8 cellular contexts compared by ENCODE assay signal in the genomic region with DNA sequence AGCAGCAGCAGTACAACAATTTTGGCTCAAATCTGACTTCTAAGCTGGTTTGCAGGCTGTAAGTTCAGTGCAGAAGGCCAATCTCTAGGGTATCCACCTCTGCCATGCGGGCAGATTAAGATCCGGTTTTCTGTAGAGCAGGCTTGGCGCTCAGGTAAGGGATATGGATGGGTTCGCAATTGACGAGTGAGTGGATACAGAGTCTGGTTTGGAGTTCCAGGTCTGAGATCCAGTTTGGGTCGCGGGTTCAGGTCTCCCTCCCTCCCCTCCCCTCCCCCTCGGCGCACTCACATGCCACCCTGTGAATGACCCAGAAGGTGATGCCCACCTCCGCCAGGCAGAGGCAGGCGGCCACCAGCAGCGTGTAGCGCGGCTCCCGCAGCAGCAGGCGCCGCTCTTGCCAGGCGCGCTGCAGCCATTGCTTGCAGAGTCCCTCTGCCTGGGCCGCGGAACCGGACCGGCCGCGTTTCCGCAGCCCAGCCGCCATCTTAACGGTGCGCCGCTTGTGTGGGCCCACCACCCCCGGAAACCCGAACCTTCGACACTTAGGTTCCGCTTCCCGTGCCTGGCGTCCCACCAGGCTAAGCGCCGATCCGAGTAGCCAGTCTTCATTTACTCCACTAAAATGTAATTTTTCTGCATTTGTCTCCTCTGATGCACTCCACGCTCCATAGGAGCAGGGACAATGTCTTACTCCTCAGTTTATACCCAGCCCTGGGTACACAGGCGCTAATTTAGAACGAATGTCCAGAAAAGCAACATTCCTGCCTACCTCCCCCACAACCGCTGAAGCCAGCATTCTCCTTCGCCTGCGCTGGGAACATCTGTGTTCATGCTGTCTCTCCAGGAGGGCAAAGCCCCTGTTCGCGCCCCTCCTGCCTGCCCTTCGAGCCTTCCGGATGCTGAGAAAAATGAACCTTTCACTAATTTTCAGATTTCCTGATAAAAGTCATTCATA. TPM values are rescaled to one million over a fixed set of nuclear protein-coding genes. Genes with fewer than 3 reads are reported as not detected.
DNase-seq lines count a peak whose midpoint lies in the region; ATAC-seq and TF ChIP-seq lines count a peak whose summit lies in the region.

A gene (minus strand): TSS at position 509 of the 958 bp plus-strand sequence. CDS start 22 bp downstream, at position 487.

- H3K36me3 ChIP-seq in HCT116 (ENCODE audit: control insufficient read depth in 1 of 2, insufficient read depth in 2 of 2, low read length in 2 of 2) (peaks cover 13 to 23% of the 10 kb centered on the region in 2 experiments; a peak in 3 of 4 replicates), adrenal gland (replicated peaks in 1 of 2) (peaks cover 0 to 19% of the 10 kb centered on the region in 2 donors), heart right ventricle (peaks cover 0 to 23% (median 12%) of the 10 kb centered on the region in 9 donors)

- TF ChIP-seq POLR2A in HCT116 (IDR thresholded peaks at IDR 0.05; ENCODE audit: borderline replicate concordance, extremely low read depth, insufficient read depth, insufficient read length) (peak; percentile 85), adrenal gland (IDR thresholded peaks at IDR 0.05) (peak; percentile 53 to 70)

- TF ChIP-seq RAD21 in HCT116 (IDR thresholded peaks at IDR 0.05; ENCODE audit: low read depth), result no peak

- peaks cover 3 to 9% of the 10 kb centered on the region in 2 experiments; a peak in 2 of 4 replicates for H3K4me1 ChIP-seq in HCT116 (ENCODE audit: control insufficient read depth in 1 of 2, insufficient read depth in 2 of 2, low read length in 2 of 2)
- H3K4me1 ChIP-seq in adrenal gland (replicated peaks in 1 of 2), result peaks cover 4 to 15% of the 10 kb centered on the region in 2 donors
- H3K4me1 ChIP-seq in heart right ventricle, result peaks cover 0 to 23% (median 18%) of the 10 kb centered on the region in 9 donors

- H3K27me3 Mint-ChIP-seq in type B pancreatic cell, result no peaks in the 10 kb centered on the region

- TF ChIP-seq CTCF in HCT116 (IDR thresholded peaks at IDR 0.05 in 2 of 3, conservative IDR thresholded peaks at IDR 0.05 in 1 of 3; ENCODE audit: borderline replicate concordance in 1 of 3, insufficient read depth in 1 of 3, low read depth in 2 of 3, low read length in 2 of 3) (no peak), adrenal gland (IDR thresholded peaks at IDR 0.05) (peak in 1 of 6 experiments; percentile 3), heart right ventricle (IDR thresholded peaks at IDR 0.05) (peak in 1 of 9 donors; percentile 18), type B pancreatic cell (conservative IDR thresholded peaks at IDR 0.05) (no peak)

- H3K9ac ChIP-seq in HCT116 (ENCODE audit: low read length), result peak within 1 kb of the TSS; percentile 99

- DNase-seq in GF-D8 (lab: John Stamatoyannopoulos, UW) (peak; percentile 29), HCT116 (ENCODE audit: low read depth, low spot score) (peak; percentile 80), NCI-H1048 (lab: John Stamatoyannopoulos, UW) (peak; percentile 69), adrenal gland (peak; percentile 80 to 91 (median 87)), heart right ventricle (peak; percentile 86 to 88), posterior vena cava (ENCODE audit: low spot score) (peak; percentile 95), type B pancreatic cell (ENCODE audit: extremely low spot score, unreplicated experiment) (peak; percentile 88)

- TSS peak; percentile 76 for BruUV-seq in HCT116 (replicated peaks; lab: Mats Ljungman, UMichigan)

- H3K9me3 Mint-ChIP-seq in type B pancreatic cell, result no peaks in the 10 kb centered on the region

- H3K4me2 ChIP-seq in HCT116 (ENCODE audit: low read length), result peak within 1 kb of the TSS; percentile 99

- H3K4me3 ChIP-seq in HCT116 (replicated peaks in 1 of 2; ENCODE audit: low read depth in 1 of 2, low read length in 2 of 2) (peak within 1 kb of the TSS; percentile 89 to 100), adrenal gland (peak within 1 kb of the TSS; percentile 55 to 84 (median 79)), heart right ventricle (peak within 1 kb of the TSS; percentile 63 to 92 (median 82))

- RAD21 ChIA-PET in HCT116 (lab: Charles Lee; ENCODE audit: low non-redundant PET in 1 of 2, low total read pairs in 2 of 2, uncharacterized antibody in 2 of 2, unreplicated experiment in 2 of 2), result no interaction called here

- peaks cover 3% of the 10 kb centered on the region for H3K36me3 Mint-ChIP-seq in type B pancreatic cell

- CTCF ChIA-PET in HCT116 (lab: Charles Lee), result interaction anchor here (0.8 to 1.1 kb wide), 4 partner anchors 10 to 353 kb away, joined by 3 to 7 read pairs (median 4); no protein-coding TSS in a partner anchor

- 0 to 1% (median 0%) methylated on average over 29 to 49 of the region's 49 CpGs for WGBS in adrenal gland, 4 donors
- WGBS in heart right ventricle, 2 donors, result 0 to 1% methylated on average over 49 of the region's 49 CpGs

- peak; percentile 51 for ATAC-seq in HCT116
- peak; percentile 75 to 93 (median 87) for ATAC-seq in heart right ventricle

- H3K9me2 ChIP-seq in HCT116 (ENCODE audit: insufficient read depth), result no peaks in the 10 kb centered on the region

- H2AFZ ChIP-seq in HCT116 (ENCODE audit: low read depth, low read length, poor library complexity, severe bottlenecking), result peak within 1 kb of the TSS; percentile 62

- no peaks in the 10 kb centered on the region for H4K20me1 ChIP-seq in HCT116 (ENCODE audit: insufficient read depth)

- H3K27ac ChIP-seq in HCT116 (ENCODE audit: low read depth, low read length) (peak within 1 kb of the TSS; percentile 93), adrenal gland (peak within 1 kb of the TSS; percentile 61 to 86 (median 72)), heart right ventricle (peak within 1 kb of the TSS in 9 of 10 donors; percentile 77 to 94 (median 83))

- H3K9me3 ChIP-seq in HCT116 (ENCODE audit: control insufficient read depth in 1 of 2, insufficient read depth in 1 of 2, low read depth in 1 of 2, low read length in 2 of 2) (no peaks in the 10 kb centered on the region), adrenal gland (replicated peaks in 1 of 3) (no peaks in the 10 kb centered on the region), heart right ventricle (no peaks in the 10 kb centered on the region)

- POLR2A ChIA-PET in HCT116 (lab: Charles Lee), result no interaction called here

- H3K4me1 Mint-ChIP-seq in type B pancreatic cell (ENCODE audit: unreplicated experiment), result peaks cover 5% of the 10 kb centered on the region

- no peaks in the 10 kb centered on the region for H3K27me3 ChIP-seq in HCT116 (ENCODE audit: insufficient read depth, low read length)
- no peaks in the 10 kb centered on the region for H3K27me3 ChIP-seq in adrenal gland
- H3K27me3 ChIP-seq in heart right ventricle, result no peaks in the 10 kb centered on the region

- H3K27ac Mint-ChIP-seq in type B pancreatic cell, result peak within 1 kb of the TSS; percentile 95

- peaks cover 60% of the 10 kb centered on the region for H3K79me2 ChIP-seq in HCT116 (ENCODE audit: insufficient read depth, low read length)

- intact Hi-C loops in HCT116 (cut with micrococcal nuclease) (loop anchor here (1.0 to 2.0 kb wide), 3 partner anchors 41 to 104 kb away; no protein-coding TSS in a partner anchor), adrenal gland (cut with DNase I) (loop anchor here (10.0 kb wide), 1 partner anchor 354 kb away; no protein-coding TSS in a partner anchor), heart right ventricle (cut with DNase I) (loop anchor here (1.0 to 10.0 kb wide), 13 partner anchors 49 to 354 kb away; a partner anchor contains a TSS), posterior vena cava (cut with DNase I) (loop anchor here (10.0 kb wide), 2 partner anchors 104 to 114 kb away; a partner anchor contains a TSS)
- intact Hi-C loops in T-helper 1 cell treated with Interleukin-12 subunit alpha and Interleukin-12 subunit beta and Interleukin-4 antibody, amounts not matched to agents 30 ng/mL and 1 ng/mL, for 36 hours (cut with micrococcal nuclease), result loop anchor here (1.0 to 2.0 kb wide), 11 partner anchors 51 to 1250 kb away; a partner anchor contains a TSS

- H3K4me3 Mint-ChIP-seq in type B pancreatic cell, result peak within 1 kb of the TSS; percentile 98

TF ChIP-seq in HCT116, 20 proteins besides CTCF, POLR2A, EP300 and RAD21 (continues in another document):
- TF ChIP-seq EZH2 (IDR thresholded peaks at IDR 0.05) (no peak), ZFX (IDR thresholded peaks at IDR 0.05) (peak; percentile 72), SIN3A (IDR thresholded peaks at IDR 0.05; ENCODE audit: low read depth) (no peak), SRF (IDR thresholded peaks at IDR 0.05; ENCODE audit: low read depth) (no peak)
- TF ChIP-seq, protein P1, sequence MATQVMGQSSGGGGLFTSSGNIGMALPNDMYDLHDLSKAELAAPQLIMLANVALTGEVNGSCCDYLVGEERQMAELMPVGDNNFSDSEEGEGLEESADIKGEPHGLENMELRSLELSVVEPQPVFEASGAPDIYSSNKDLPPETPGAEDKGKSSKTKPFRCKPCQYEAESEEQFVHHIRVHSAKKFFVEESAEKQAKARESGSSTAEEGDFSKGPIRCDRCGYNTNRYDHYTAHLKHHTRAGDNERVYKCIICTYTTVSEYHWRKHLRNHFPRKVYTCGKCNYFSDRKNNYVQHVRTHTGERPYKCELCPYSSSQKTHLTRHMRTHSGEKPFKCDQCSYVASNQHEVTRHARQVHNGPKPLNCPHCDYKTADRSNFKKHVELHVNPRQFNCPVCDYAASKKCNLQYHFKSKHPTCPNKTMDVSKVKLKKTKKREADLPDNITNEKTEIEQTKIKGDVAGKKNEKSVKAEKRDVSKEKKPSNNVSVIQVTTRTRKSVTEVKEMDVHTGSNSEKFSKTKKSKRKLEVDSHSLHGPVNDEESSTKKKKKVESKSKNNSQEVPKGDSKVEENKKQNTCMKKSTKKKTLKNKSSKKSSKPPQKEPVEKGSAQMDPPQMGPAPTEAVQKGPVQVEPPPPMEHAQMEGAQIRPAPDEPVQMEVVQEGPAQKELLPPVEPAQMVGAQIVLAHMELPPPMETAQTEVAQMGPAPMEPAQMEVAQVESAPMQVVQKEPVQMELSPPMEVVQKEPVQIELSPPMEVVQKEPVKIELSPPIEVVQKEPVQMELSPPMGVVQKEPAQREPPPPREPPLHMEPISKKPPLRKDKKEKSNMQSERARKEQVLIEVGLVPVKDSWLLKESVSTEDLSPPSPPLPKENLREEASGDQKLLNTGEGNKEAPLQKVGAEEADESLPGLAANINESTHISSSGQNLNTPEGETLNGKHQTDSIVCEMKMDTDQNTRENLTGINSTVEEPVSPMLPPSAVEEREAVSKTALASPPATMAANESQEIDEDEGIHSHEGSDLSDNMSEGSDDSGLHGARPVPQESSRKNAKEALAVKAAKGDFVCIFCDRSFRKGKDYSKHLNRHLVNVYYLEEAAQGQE (IDR thresholded peaks at IDR 0.05; ENCODE audit: low read depth), result no peak

RNA-seq across cellular contexts. Expression of the gene that starts here (rescaled TPM):
- 56.6 TPM for total RNA-seq in HCT116 (2021; ENCODE audit: unreplicated experiment)
- polyA plus RNA-seq in HCT116 (2012), result 50.0 and 55.9 TPM in 2 replicates
- 51.5 and 57.4 TPM in 2 replicates for total RNA-seq in T-helper 1 cell treated with Interleukin-12 subunit alpha and Interleukin-12 subunit beta and Interleukin-4 antibody, amounts not matched to agents 30 ng/mL and 1 ng/mL, for 36 hours
- total RNA-seq in adrenal gland, result 100 to 1,000 TPM in 1 of 8 donors, 10 to 100 TPM in 7; 38.3 to 107 (median 64.0) TPM
- polyA plus RNA-seq in adrenal gland, result 10 to 100 TPM; 32.8 to 71.4 (median 42.3) TPM
- total RNA-seq in heart right ventricle, result 10 to 100 TPM; 10.7 to 25.1 (median 13.3) TPM
- 10 to 100 TPM; 16.8 to 63.6 TPM for polyA plus RNA-seq in heart right ventricle
- 10 to 100 TPM; 26.8 to 28.6 TPM for total RNA-seq in posterior vena cava
- total RNA-seq in type B pancreatic cell (ENCODE audit: low replicate concordance), result 55.7 and 55.8 TPM in 2 replicates

Comparison
In these comparisons a context has a peak if more than half of its experiments do, and no peak if none do; other contexts are left out.
1. Peak in every context shown above with its lines: DNase-seq, ATAC-seq, H3K4me3 ChIP-seq and H3K27ac ChIP-seq.
2. DNase-seq: peak in every context shown above with its lines; median percentile 95 in posterior vena cava; 88 in type B pancreatic cell; 87 in adrenal gland; 87 in heart right ventricle; 80 in HCT116; 69 in NCI-H1048; 29 in GF-D8.